ENCODE assay signal across 2 cellular contexts in genomic region chr22:46701262-46701661, GRCh38.
TF ChIP-seq lines count a peak whose summit lies in the region.

No MANE protein-coding gene starts in this region.

TF ChIP-seq in SK-N-SH, 30 proteins besides CTCF, POLR2A, EP300 and RAD21:
- TF ChIP-seq REST (IDR thresholded peaks at IDR 0.05; ENCODE audit: low read depth, low read length) (no peak), TAF1 (IDR thresholded peaks at IDR 0.05; ENCODE audit: borderline replicate concordance, low read depth, low read length) (no peak), USF1 (IDR thresholded peaks at IDR 0.05; ENCODE audit: borderline replicate concordance, low read depth) (no peak), CHD2 (IDR thresholded peaks at IDR 0.05; ENCODE audit: low read length, partially characterized antibody) (no peak), RXRA (IDR thresholded peaks at IDR 0.05; ENCODE audit: borderline replicate concordance, low read depth) (no peak)

TF ChIP-seq in SK-N-SH treated with all-trans-retinoic acid at 6 μM for 48 hours, 23 proteins besides CTCF, POLR2A, EP300 and RAD21 (continued from another document):
- TF ChIP-seq TSHZ2 (CRISPR knock-in tag; IDR thresholded peaks at IDR 0.05) (no peak), ZFP30 (CRISPR knock-in tag; IDR thresholded peaks at IDR 0.05) (no peak), OSR1 (CRISPR knock-in tag; IDR thresholded peaks at IDR 0.05) (no peak)
